28 cellular contexts compared by ENCODE assay signal in genomic region chr9:87443461-87443860, GRCh38.
"Had no signal": no experiment of that assay in that cellular context is flagged by ENCODE, and none has a peak within 500 bp of the region (broad histone marks: within the 10 kb centered on the region; RNA-seq: fewer than 3 reads in every experiment).

No MANE protein-coding gene starts in this region.

- H3K4me3 ChIP-seq: adrenal gland, ascending aorta, body of pancreas, breast epithelium, cardiac muscle cell had no signal

- DNase-seq: activated effector memory CD4-positive, alpha-beta T cell treated with anti-CD3 and anti-CD28 coated beads, Interleukin-2, amount 50 U/mL, for 16 hours; activated effector memory CD4-positive, alpha-beta T cell treated with Interleukin-2 at 50 U/mL for 16 hours; activated gamma-delta T cell; activated gamma-delta T cell treated with Interleukin-2 at 50 U/mL for 16 hours; activated naive CD4-positive, alpha-beta T cell; activated naive CD4-positive, alpha-beta T cell treated with anti-CD3 and anti-CD28 coated beads for 36 hours; activated naive CD4-positive, alpha-beta T cell treated with anti-CD3 and anti-CD28 coated beads, Interleukin-2, amount 10 ng/mL, durations not matched to agents 7 days and 5 days; activated naive CD4-positive, alpha-beta T cell treated with anti-CD3 and anti-CD28 coated beads, Interleukin-2, amount 50 U/mL, for 16 hours; activated naive CD4-positive, alpha-beta T cell treated with Interleukin-2 at 50 U/mL for 16 hours; activated naive CD8-positive, alpha-beta T cell treated with anti-CD3 and anti-CD28 coated beads for 36 hours; activated naive CD8-positive, alpha-beta T cell treated with anti-CD3 and anti-CD28 coated beads, Interleukin-2, amount 10 ng/mL, durations not matched to agents 7 days and 5 days; activated naive CD8-positive, alpha-beta T cell treated with anti-CD3 and anti-CD28 coated beads, Interleukin-2, amount 50 U/mL, for 24 hours; activated T-cell treated with anti-CD3 and anti-CD28 coated beads, Interleukin-2, amount 50 U/mL, for 1 hour; activated T-cell treated with anti-CD3 and anti-CD28 coated beads, Interleukin-2, amount 50 U/mL, for 24 hours; activated T-cell treated with anti-CD3 and anti-CD28 coated beads, Interleukin-2, amount 50 U/mL, for 4 hours; activated T-cell treated with anti-CD3 and anti-CD28 coated beads, Interleukin-2, amount 50 U/mL, for 48 hours; activated T-cell treated with anti-CD3 and anti-CD28 coated beads, Interleukin-2, amount 50 U/mL, for 72 hours; adrenal gland; amniotic stem cell; amygdala; anterior cingulate cortex; aorta; body of pancreas; brain microvascular endothelial cell; central memory CD4-positive, alpha-beta T cell had no signal
